In the genomic region with DNA sequence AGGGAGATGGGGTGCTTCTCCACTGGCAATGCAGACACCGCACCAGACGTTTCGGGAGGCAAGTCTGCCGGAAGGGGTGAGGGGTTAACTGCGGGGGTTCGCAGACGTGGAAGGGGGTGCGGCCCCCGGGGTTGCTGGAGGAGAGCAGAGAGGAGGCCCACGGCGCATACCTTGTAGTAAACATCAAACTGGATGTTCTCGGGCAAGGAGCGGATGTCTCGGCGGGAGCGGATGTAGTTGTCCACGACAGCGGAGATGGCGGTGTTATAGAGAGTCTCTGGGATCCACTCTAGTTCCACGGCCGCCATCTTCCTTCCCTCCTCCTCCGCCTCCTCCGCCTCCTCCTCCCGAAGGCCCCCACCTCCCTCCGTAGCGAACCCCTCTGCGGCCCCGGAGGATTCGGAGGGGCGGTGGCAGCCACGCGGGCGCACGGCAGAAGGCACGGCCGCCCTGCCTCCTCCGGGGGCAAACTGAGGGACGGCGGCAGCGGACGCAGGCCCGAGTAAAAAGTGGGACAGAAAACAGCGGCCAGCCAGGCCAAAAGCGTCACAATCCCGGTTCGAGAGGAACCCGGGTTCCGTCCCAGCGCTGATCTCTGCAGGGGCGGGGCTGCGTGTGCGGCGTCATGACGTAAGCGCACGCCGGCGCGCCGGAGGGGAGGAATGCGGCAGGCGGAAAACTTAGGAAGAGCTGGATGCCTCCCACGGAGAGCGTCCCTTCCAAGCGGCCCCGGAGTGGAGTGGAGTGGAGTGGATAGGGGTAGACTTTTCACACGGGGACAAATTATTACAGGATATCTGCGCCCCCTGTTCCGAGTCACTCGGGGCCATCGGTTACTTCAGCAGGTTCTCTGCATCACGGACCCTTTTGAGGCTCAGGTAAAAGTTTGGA, we compare ENCODE assay signal across 8 cellular contexts. TPM values are rescaled to one million over a fixed set of nuclear protein-coding genes. Genes with fewer than 3 reads are reported as not detected.
DNase-seq lines count a peak whose midpoint lies in the region; ATAC-seq and TF ChIP-seq lines count a peak whose summit lies in the region.

A gene with protein sequence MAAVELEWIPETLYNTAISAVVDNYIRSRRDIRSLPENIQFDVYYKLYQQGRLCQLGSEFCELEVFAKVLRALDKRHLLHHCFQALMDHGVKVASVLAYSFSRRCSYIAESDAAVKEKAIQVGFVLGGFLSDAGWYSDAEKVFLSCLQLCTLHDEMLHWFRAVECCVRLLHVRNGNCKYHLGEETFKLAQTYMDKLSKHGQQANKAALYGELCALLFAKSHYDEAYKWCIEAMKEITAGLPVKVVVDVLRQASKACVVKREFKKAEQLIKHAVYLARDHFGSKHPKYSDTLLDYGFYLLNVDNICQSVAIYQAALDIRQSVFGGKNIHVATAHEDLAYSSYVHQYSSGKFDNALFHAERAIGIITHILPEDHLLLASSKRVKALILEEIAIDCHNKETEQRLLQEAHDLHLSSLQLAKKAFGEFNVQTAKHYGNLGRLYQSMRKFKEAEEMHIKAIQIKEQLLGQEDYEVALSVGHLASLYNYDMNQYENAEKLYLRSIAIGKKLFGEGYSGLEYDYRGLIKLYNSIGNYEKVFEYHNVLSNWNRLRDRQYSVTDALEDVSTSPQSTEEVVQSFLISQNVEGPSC (minus strand): TSS at position 619 of the 891 bp plus-strand sequence. CDS start 311 bp downstream, at position 308.

- H3K36me3 ChIP-seq in BJ (ENCODE audit: control insufficient read depth, insufficient read depth, low read length) (no peaks in the 10 kb centered on the region), liver (ENCODE audit: control insufficient read depth in 4 of 4, insufficient read depth in 3 of 4, low read depth in 1 of 4, low read length in 3 of 4) (no peaks in the 10 kb centered on the region)

- DNase-seq in BJ (ENCODE audit: low read depth) (no peak), NCI-H526 treated with DMSO at 0.1 percent for 48 hours (lab: John Stamatoyannopoulos, UW) (peak; percentile 75), dermis blood vessel endothelial cell (peak; percentile 93)
- peak; percentile 73 to 79 for DNase-seq in activated CD4-positive, alpha-beta T cell treated with anti-CD3 and anti-CD28 coated beads, Interleukin-2, amount 50 U/mL, for 48 hours
- DNase-seq in stimulated activated CD4-positive, alpha-beta T cell treated with anti-CD3 and anti-CD28 coated beads, Interleukin-4, amount 100 ng/mL, for 24 hours, result peak; percentile 74

- CTCF ChIA-PET in BJ (lab: Yijun Ruan, JAX), result interaction anchor here (0.8 to 1.8 kb wide), 5 partner anchors 10 to 75 kb away, joined by 3 to 5 read pairs (median 3); no protein-coding TSS in a partner anchor

- H3K9ac ChIP-seq in liver (ENCODE audit: low read depth in 1 of 2, low read length in 2 of 2), result peak within 1 kb of the TSS; percentile 89 to 92

- under 1% methylated on average over 72 of the region's 72 CpGs for WGBS in liver

- peak in 1 of 2 donors; percentile 41 for TF ChIP-seq RAD21 in liver (IDR thresholded peaks at IDR 0.05)

- no peaks in the 10 kb centered on the region for H3K9me3 ChIP-seq in liver (ENCODE audit: control insufficient read depth in 4 of 4, low read length in 3 of 4)

- H3K27me3 ChIP-seq in BJ (ENCODE audit: control insufficient read depth, insufficient read depth, low read length) (no peaks in the 10 kb centered on the region), liver (ENCODE audit: control insufficient read depth in 4 of 4, insufficient read depth in 4 of 4, low read length in 3 of 4) (no peaks in the 10 kb centered on the region)

- H3K4me3 ChIP-seq in BJ (ENCODE audit: low read depth, low read length) (peak within 1 kb of the TSS; percentile 99), liver (ENCODE audit: low read depth in 1 of 3, low read length in 3 of 3) (peak within 1 kb of the TSS; percentile 62 to 92 (median 84))

- TF ChIP-seq CTCF in BJ (IDR thresholded peaks at IDR 0.05; ENCODE audit: insufficient read depth, low read depth, low read length), result no peak
- no peak for TF ChIP-seq CTCF in liver (IDR thresholded peaks at IDR 0.05; ENCODE audit: low read depth, low read length, missing input control)

- ATAC-seq in GM19324 (IDR thresholded peaks at IDR 0.05; ENCODE audit: low FRiP score, unreplicated experiment) (peak; percentile 88), HG03460 (IDR thresholded peaks at IDR 0.05; ENCODE audit: unreplicated experiment) (peak; percentile 87)

- POLR2A ChIA-PET in BJ (lab: Charles Lee), result interaction anchor here (0.5 to 0.6 kb wide), 2 partner anchors 384 to 430 kb away, joined by 3 to 5 read pairs; no protein-coding TSS in a partner anchor

- H3K4me1 ChIP-seq in liver (ENCODE audit: control insufficient read depth in 4 of 4, insufficient read depth in 4 of 4, low read length in 3 of 4), result peaks cover 4 to 32% (median 9%) of the 10 kb centered on the region in 4 donors

- H3K27ac ChIP-seq in liver (ENCODE audit: low read depth in 1 of 2, low read length in 2 of 2), result peak within 1 kb of the TSS; percentile 93 to 99

TF ChIP-seq in liver, 16 proteins besides CTCF, POLR2A, EP300 and RAD21:
- TF ChIP-seq, protein P1, sequence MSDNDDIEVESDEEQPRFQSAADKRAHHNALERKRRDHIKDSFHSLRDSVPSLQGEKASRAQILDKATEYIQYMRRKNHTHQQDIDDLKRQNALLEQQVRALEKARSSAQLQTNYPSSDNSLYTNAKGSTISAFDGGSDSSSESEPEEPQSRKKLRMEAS (IDR thresholded peaks at IDR 0.05), result peak; percentile 65
- peak in 1 of 2 donors; percentile 54 for TF ChIP-seq JUND (IDR thresholded peaks at IDR 0.05)
- TF ChIP-seq EGR1 (IDR thresholded peaks at IDR 0.05; ENCODE audit: low read depth in 2 of 2), result peak in 1 of 2 donors; percentile 40
- TF ChIP-seq, protein P2, sequence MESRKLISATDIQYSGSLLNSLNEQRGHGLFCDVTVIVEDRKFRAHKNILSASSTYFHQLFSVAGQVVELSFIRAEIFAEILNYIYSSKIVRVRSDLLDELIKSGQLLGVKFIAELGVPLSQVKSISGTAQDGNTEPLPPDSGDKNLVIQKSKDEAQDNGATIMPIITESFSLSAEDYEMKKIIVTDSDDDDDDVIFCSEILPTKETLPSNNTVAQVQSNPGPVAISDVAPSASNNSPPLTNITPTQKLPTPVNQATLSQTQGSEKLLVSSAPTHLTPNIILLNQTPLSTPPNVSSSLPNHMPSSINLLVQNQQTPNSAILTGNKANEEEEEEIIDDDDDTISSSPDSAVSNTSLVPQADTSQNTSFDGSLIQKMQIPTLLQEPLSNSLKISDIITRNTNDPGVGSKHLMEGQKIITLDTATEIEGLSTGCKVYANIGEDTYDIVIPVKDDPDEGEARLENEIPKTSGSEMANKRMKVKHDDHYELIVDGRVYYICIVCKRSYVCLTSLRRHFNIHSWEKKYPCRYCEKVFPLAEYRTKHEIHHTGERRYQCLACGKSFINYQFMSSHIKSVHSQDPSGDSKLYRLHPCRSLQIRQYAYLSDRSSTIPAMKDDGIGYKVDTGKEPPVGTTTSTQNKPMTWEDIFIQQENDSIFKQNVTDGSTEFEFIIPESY (IDR thresholded peaks at IDR 0.05), result no peak
- no peak for TF ChIP-seq FOXA1 (IDR thresholded peaks at IDR 0.05)
- TF ChIP-seq SP1 (IDR thresholded peaks at IDR 0.05), result peak; percentile 53
- TF ChIP-seq YY1 (IDR thresholded peaks at IDR 0.05), result peak; percentile 93
- TF ChIP-seq, protein P3, sequence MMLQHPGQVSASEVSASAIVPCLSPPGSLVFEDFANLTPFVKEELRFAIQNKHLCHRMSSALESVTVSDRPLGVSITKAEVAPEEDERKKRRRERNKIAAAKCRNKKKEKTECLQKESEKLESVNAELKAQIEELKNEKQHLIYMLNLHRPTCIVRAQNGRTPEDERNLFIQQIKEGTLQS (IDR thresholded peaks at IDR 0.05), result peak; percentile 20
- peak; percentile 30 for TF ChIP-seq NR2F2 (IDR thresholded peaks at IDR 0.05)
- TF ChIP-seq GABPA (IDR thresholded peaks at IDR 0.05 in 1 of 2, conservative IDR thresholded peaks at IDR 0.05 in 1 of 2), result peak in 1 of 2 donors; percentile 55
- TF ChIP-seq HNF4G (IDR thresholded peaks at IDR 0.05), result no peak
- peak; percentile 9 to 38 for TF ChIP-seq RXRA (IDR thresholded peaks at IDR 0.05)
- TF ChIP-seq, protein P4, sequence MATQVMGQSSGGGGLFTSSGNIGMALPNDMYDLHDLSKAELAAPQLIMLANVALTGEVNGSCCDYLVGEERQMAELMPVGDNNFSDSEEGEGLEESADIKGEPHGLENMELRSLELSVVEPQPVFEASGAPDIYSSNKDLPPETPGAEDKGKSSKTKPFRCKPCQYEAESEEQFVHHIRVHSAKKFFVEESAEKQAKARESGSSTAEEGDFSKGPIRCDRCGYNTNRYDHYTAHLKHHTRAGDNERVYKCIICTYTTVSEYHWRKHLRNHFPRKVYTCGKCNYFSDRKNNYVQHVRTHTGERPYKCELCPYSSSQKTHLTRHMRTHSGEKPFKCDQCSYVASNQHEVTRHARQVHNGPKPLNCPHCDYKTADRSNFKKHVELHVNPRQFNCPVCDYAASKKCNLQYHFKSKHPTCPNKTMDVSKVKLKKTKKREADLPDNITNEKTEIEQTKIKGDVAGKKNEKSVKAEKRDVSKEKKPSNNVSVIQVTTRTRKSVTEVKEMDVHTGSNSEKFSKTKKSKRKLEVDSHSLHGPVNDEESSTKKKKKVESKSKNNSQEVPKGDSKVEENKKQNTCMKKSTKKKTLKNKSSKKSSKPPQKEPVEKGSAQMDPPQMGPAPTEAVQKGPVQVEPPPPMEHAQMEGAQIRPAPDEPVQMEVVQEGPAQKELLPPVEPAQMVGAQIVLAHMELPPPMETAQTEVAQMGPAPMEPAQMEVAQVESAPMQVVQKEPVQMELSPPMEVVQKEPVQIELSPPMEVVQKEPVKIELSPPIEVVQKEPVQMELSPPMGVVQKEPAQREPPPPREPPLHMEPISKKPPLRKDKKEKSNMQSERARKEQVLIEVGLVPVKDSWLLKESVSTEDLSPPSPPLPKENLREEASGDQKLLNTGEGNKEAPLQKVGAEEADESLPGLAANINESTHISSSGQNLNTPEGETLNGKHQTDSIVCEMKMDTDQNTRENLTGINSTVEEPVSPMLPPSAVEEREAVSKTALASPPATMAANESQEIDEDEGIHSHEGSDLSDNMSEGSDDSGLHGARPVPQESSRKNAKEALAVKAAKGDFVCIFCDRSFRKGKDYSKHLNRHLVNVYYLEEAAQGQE (IDR thresholded peaks at IDR 0.05), result peak; percentile 70

RNA-seq across cellular contexts. Expression of the gene that starts here (rescaled TPM):
- polyA plus RNA-seq in BJ (2011; rRNA removed), result 14.8 and 24.8 TPM in 2 replicates
- 37.6 and 39.6 TPM in 2 replicates for polyA minus RNA-seq in BJ (2011; rRNA and poly(A)+ RNA removed)
- 42.0 and 57.4 TPM in 2 replicates for total RNA-seq in dermis blood vessel endothelial cell
- total RNA-seq in liver, result 10 to 100 TPM; 12.6 to 17.3 TPM
- 1 to 10 TPM; 4.6 to 5.9 TPM for polyA plus RNA-seq in liver
